ENCODE assay signal across 28 cellular contexts in genomic region chr3:149058199-149058598, GRCh38.
"Had no signal": no experiment of that assay in that cellular context is flagged by ENCODE, and none has a peak within 500 bp of the region (broad histone marks: within the 10 kb centered on the region; RNA-seq: fewer than 3 reads in every experiment).

No MANE protein-coding gene starts in this region.

- H3K9me3 Mint-ChIP-seq: activated CD4-positive, alpha-beta memory T cell treated with anti-CD3 and anti-CD28 coated beads for 36 hours; activated T-cell treated with anti-CD3 and anti-CD28 coated beads, Interleukin-2, amount 50 U/mL, for 4 hours had no signal

- H3K27ac ChIP-seq: brain microvascular endothelial cell, cardiac muscle cell, colonic mucosa, Peyer's patch, RWPE1, SJCRH30, VCaP had no signal

- H3K4me3 ChIP-seq: cardiac muscle cell, colonic mucosa, MG63, Peyer's patch, SJCRH30 had no signal

- H3K9me2 ChIP-seq: SK-N-SH had no signal

- H3K36me3 ChIP-seq: colonic mucosa had no signal

- H3K4me1 ChIP-seq: colonic mucosa, Peyer's patch, SJCRH30 had no signal

- H3K27ac Mint-ChIP-seq: activated CD4-positive, alpha-beta memory T cell treated with anti-CD3 and anti-CD28 coated beads for 36 hours; activated CD4-positive, alpha-beta T cell treated with anti-CD3 and anti-CD28 coated beads, Interleukin-2, amount 10 ng/mL, durations not matched to agents 7 days and 5 days; activated naive CD4-positive, alpha-beta T cell treated with anti-CD3 and anti-CD28 coated beads, Interleukin-2, amount 10 ng/mL, durations not matched to agents 7 days and 5 days; activated naive CD8-positive, alpha-beta T cell treated with anti-CD3 and anti-CD28 coated beads for 36 hours had no signal

- H3K27me3 ChIP-seq: brain microvascular endothelial cell, cardiac muscle cell, colonic mucosa, MG63, Peyer's patch, SJCRH30 had no signal

- H3K9me3 ChIP-seq: colonic mucosa, Peyer's patch, SJCRH30, SK-N-SH had no signal

- H3K9ac ChIP-seq: SK-N-SH had no signal

- ATAC-seq: activated T-cell treated with anti-CD3 and anti-CD28 coated beads, Interleukin-2, amount 50 U/mL, for 4 hours had no signal

- H3K4me1 Mint-ChIP-seq: activated CD4-positive, alpha-beta T cell treated with anti-CD3 and anti-CD28 coated beads, Interleukin-2, amount 10 ng/mL, durations not matched to agents 7 days and 5 days; activated naive CD4-positive, alpha-beta T cell treated with anti-CD3 and anti-CD28 coated beads, Interleukin-2, amount 10 ng/mL, durations not matched to agents 7 days and 5 days had no signal

- DNase-seq: activated CD4-positive, alpha-beta memory T cell treated with anti-CD3 and anti-CD28 coated beads for 36 hours; activated CD4-positive, alpha-beta T cell treated with anti-CD3 and anti-CD28 coated beads, Interleukin-2, amount 10 ng/mL, durations not matched to agents 7 days and 5 days; activated CD4-positive, CD25-positive, alpha-beta regulatory T cell; activated CD8-positive, alpha-beta memory T cell treated with anti-CD3 and anti-CD28 coated beads for 24 hours; activated gamma-delta T cell treated with Interleukin-2 at 50 U/mL for 16 hours; activated naive CD4-positive, alpha-beta T cell treated with anti-CD3 and anti-CD28 coated beads, Interleukin-2, amount 10 ng/mL, durations not matched to agents 7 days and 5 days; activated naive CD8-positive, alpha-beta T cell treated with anti-CD3 and anti-CD28 coated beads for 36 hours; activated T-cell treated with anti-CD3 and anti-CD28 coated beads, Interleukin-2, amount 50 U/mL, for 4 hours; brain microvascular endothelial cell; cerebellar nuclear complex; colonic mucosa; MG63; NCI-H1105; NCI-H1436; NCI-H1694 treated with DMSO at 0.1 percent for 48 hours; NCI-H2029 treated with DMSO at 0.1 percent for 48 hours; NCI-H345; NCI-H510A; NCI-H526 treated with DMSO at 0.1 percent for 48 hours; NCI-H82; Peyer's patch; Right ventricle myocardium superior; SJCRH30; SK-N-SH; T-helper 1 cell had no signal

- H3K4me3 Mint-ChIP-seq: activated CD4-positive, alpha-beta memory T cell treated with anti-CD3 and anti-CD28 coated beads for 36 hours; activated CD4-positive, alpha-beta T cell treated with anti-CD3 and anti-CD28 coated beads, Interleukin-2, amount 10 ng/mL, durations not matched to agents 7 days and 5 days; activated naive CD4-positive, alpha-beta T cell treated with anti-CD3 and anti-CD28 coated beads, Interleukin-2, amount 10 ng/mL, durations not matched to agents 7 days and 5 days; activated naive CD8-positive, alpha-beta T cell treated with anti-CD3 and anti-CD28 coated beads for 36 hours; activated T-cell treated with anti-CD3 and anti-CD28 coated beads, Interleukin-2, amount 50 U/mL, for 4 hours had no signal

- H3K27me3 Mint-ChIP-seq: activated CD4-positive, alpha-beta memory T cell treated with anti-CD3 and anti-CD28 coated beads for 36 hours; activated CD4-positive, alpha-beta T cell treated with anti-CD3 and anti-CD28 coated beads, Interleukin-2, amount 10 ng/mL, durations not matched to agents 7 days and 5 days; activated naive CD4-positive, alpha-beta T cell treated with anti-CD3 and anti-CD28 coated beads, Interleukin-2, amount 10 ng/mL, durations not matched to agents 7 days and 5 days; activated naive CD8-positive, alpha-beta T cell treated with anti-CD3 and anti-CD28 coated beads for 36 hours had no signal

- H3K4me2 ChIP-seq: SK-N-SH had no signal
